8 cellular contexts compared by ENCODE assay signal in the genomic region with DNA sequence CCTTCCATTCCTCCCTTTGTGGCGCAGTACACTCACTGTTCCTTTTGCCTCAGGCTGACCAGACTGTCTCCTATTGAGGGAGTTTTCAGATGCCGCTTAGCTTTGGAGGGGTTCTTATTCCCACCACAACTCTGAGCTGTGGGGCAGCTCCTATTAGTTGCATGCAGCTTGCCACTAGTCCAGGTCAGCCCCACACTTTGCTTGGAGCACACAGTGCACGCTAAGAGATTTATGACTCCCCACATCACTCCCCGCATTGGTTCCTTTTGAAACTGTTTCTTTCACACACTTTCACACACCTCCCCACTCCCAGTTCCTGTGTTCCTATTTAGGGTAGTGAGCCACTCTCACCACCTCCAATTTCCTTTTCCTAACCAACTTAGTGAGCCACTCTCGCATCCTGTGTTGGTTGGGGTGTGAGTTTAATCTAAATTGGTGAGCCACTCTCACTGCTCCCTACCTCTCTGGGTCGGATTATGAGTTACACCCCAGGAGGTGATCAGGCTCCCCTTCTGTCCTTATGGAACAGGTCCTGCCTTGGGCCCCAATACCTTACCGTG. TPM values are rescaled to one million over a fixed set of nuclear protein-coding genes. Genes with fewer than 3 reads are reported as not detected.
DNase-seq lines count a peak whose midpoint lies in the region; ATAC-seq, FAIRE-seq and TF ChIP-seq lines count a peak whose summit lies in the region.

No MANE protein-coding gene starts in this region.

- peak overlapping the region; percentile 82 to 97 for H3K4me3 Mint-ChIP-seq in CD14-positive monocyte
- H3K4me3 Mint-ChIP-seq in activated naive CD8-positive, alpha-beta T cell treated with anti-CD3 and anti-CD28 coated beads, Interleukin-2, amount 10 ng/mL, durations not matched to agents 7 days and 5 days = peak overlapping the region; percentile 67

- intact Hi-C loops in CD14-positive monocyte (cut with micrococcal nuclease) = no loop called here

- no peak for TF ChIP-seq CTCF in CD14-positive monocyte (IDR thresholded peaks at IDR 0.05)

- peaks cover 24% of the 10 kb centered on the region for H3K4me1 Mint-ChIP-seq in CD14-positive monocyte
- H3K4me1 Mint-ChIP-seq in activated naive CD8-positive, alpha-beta T cell treated with anti-CD3 and anti-CD28 coated beads, Interleukin-2, amount 10 ng/mL, durations not matched to agents 7 days and 5 days = peaks cover 28% of the 10 kb centered on the region

- DNase-seq in CD14-positive monocyte (ENCODE audit: low spot score) (no peak), RCC 7860 (ENCODE audit: low spot score) (no peak), COLO668 (lab: John Stamatoyannopoulos, UW; ENCODE audit: unreplicated experiment) (no peak), D341Med (ENCODE audit: low spot score) (no peak), medulla oblongata (ENCODE audit: extremely low spot score) (no peak)
- DNase-seq in activated naive CD8-positive, alpha-beta T cell treated with anti-CD3 and anti-CD28 coated beads, Interleukin-2, amount 10 ng/mL, durations not matched to agents 7 days and 5 days = peak; percentile 40

- peak overlapping the region in 4 of 7 donors; percentile 13 to 72 (median 36) for H3K27ac Mint-ChIP-seq in CD14-positive monocyte
- peak overlapping the region; percentile 92 for H3K27ac Mint-ChIP-seq in activated naive CD8-positive, alpha-beta T cell treated with anti-CD3 and anti-CD28 coated beads, Interleukin-2, amount 10 ng/mL, durations not matched to agents 7 days and 5 days

- peaks cover 0 to 21% (median 15%) of the 10 kb centered on the region in 7 donors for H3K9me3 Mint-ChIP-seq in CD14-positive monocyte
- peaks cover 25% of the 10 kb centered on the region for H3K9me3 Mint-ChIP-seq in activated naive CD8-positive, alpha-beta T cell treated with anti-CD3 and anti-CD28 coated beads, Interleukin-2, amount 10 ng/mL, durations not matched to agents 7 days and 5 days

- ATAC-seq in GM19467 (IDR thresholded peaks at IDR 0.05; ENCODE audit: unreplicated experiment) (peak; percentile 51), HG03521 (IDR thresholded peaks at IDR 0.05; ENCODE audit: unreplicated experiment) (peak; percentile 43)
- peak; percentile 70 for ATAC-seq in activated naive CD8-positive, alpha-beta T cell treated with anti-CD3 and anti-CD28 coated beads, Interleukin-2, amount 10 ng/mL, durations not matched to agents 7 days and 5 days (ENCODE audit: low read depth)

- no peak for FAIRE-seq in RCC 7860 (lab: Jason Lieb, UNC)

- POLR2A ChIA-PET in activated naive CD8-positive, alpha-beta T cell treated with anti-CD3 and anti-CD28 coated beads, Interleukin-2, amount 10 ng/mL, durations not matched to agents 7 days and 5 days (lab: Charles Lee) = interaction anchor here (1.6 to 2.1 kb wide), 2 partner anchors 9 to 11 kb away, joined by 3 to 10 read pairs; a partner anchor contains a TSS

- H3K36me3 Mint-ChIP-seq in CD14-positive monocyte = no peaks in the 10 kb centered on the region
- H3K36me3 Mint-ChIP-seq in activated naive CD8-positive, alpha-beta T cell treated with anti-CD3 and anti-CD28 coated beads, Interleukin-2, amount 10 ng/mL, durations not matched to agents 7 days and 5 days = peaks cover 14% of the 10 kb centered on the region

- H3K27me3 Mint-ChIP-seq in CD14-positive monocyte (ENCODE audit: low read depth in 3 of 3) = peaks cover 1 to 3% (median 2%) of the 10 kb centered on the region in 3 donors
- no peaks in the 10 kb centered on the region for H3K27me3 Mint-ChIP-seq in activated naive CD8-positive, alpha-beta T cell treated with anti-CD3 and anti-CD28 coated beads, Interleukin-2, amount 10 ng/mL, durations not matched to agents 7 days and 5 days

RNA-seq across cellular contexts. Expression of a gene that starts 10.4 kb away (rescaled TPM):
- polyA plus RNA-seq in CD14-positive monocyte = under 1 TPM; 0.19 to 0.27 TPM
- total RNA-seq in activated naive CD8-positive, alpha-beta T cell treated with anti-CD3 and anti-CD28 coated beads, Interleukin-2, amount 10 ng/mL, durations not matched to agents 7 days and 5 days = 1 to 10 TPM; 6.5 to 6.6 TPM

RNA-seq across cellular contexts. Expression of a gene that starts 21.4 kb away (rescaled TPM):
- not detected for polyA plus RNA-seq in CD14-positive monocyte
- total RNA-seq in activated naive CD8-positive, alpha-beta T cell treated with anti-CD3 and anti-CD28 coated beads, Interleukin-2, amount 10 ng/mL, durations not matched to agents 7 days and 5 days = 1 to 10 TPM; 1.8 to 2.1 TPM

RNA-seq across cellular contexts. Expression of a gene that starts 52.9 kb away (rescaled TPM):
- 10 to 100 TPM; 33.0 to 33.6 TPM for polyA plus RNA-seq in CD14-positive monocyte
- total RNA-seq in activated naive CD8-positive, alpha-beta T cell treated with anti-CD3 and anti-CD28 coated beads, Interleukin-2, amount 10 ng/mL, durations not matched to agents 7 days and 5 days = 10 to 100 TPM; 26.0 to 26.9 TPM
